1 cellular context compared by ENCODE assay signal in the genomic region with DNA sequence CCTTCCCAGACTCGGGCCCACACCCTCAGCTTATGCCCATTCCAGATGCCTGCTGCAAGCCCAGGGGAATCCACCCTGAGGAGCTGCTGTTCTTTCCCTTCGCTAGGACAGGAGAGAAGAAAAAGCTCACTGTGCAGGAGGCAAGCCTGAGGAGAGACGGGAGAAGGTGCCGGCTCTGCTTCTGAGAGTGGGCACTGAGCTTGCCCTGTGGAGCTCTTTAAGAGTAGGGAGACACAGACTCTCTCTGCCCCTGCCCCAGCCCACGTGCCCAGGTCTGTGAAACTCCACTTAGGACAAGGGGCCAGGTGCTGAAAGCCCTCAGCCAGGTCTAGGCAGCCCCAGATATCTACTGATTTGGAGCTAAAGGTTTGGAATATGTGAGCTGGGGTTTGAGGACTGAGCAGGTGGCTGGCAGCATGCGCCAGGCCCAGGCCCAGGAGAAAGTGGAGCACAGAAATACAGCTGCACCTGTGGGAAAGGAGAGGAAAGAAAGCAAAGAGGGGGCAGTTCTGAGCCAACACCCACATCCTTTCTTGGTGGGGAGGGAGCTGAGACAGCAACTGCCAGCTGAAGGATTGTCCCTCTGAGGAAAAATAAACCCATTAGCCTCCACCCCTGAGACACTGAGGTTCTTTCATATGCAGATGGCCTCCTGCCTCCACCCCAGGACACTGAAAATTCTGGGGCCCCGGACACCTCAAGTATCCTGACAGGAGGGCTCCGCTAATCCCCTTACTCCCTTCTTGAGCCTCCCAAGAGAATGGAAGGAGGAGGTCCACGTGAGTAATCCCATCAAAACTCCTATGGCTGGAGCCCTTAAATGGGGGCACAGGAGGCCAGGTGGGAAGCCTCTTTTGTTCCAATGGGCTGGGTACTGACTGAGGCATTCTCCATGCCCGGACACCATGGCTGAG.
TF ChIP-seq lines count a peak whose summit lies in the region.

No MANE protein-coding gene starts in this region.

TF ChIP-seq in H1, 55 proteins besides CTCF, POLR2A, EP300 and RAD21:
- TF ChIP-seq RXRA (IDR thresholded peaks at IDR 0.05; ENCODE audit: insufficient read depth, low read depth, low read length) (no peak), SP2 (IDR thresholded peaks at IDR 0.05; ENCODE audit: low read length) (no peak), CHD2 (IDR thresholded peaks at IDR 0.05; ENCODE audit: low read length) (no peak), JUND (IDR thresholded peaks at IDR 0.05; ENCODE audit: low read length) (no peak), BRCA1 (IDR thresholded peaks at IDR 0.05; ENCODE audit: low read depth, low read length) (no peak), CREB1 (IDR thresholded peaks at IDR 0.05) (no peak), YY1 (IDR thresholded peaks at IDR 0.05; ENCODE audit: low read depth, low read length) (no peak), RFX5 (IDR thresholded peaks at IDR 0.05; ENCODE audit: borderline replicate concordance, low read depth, low read length) (no peak), HDAC2 (IDR thresholded peaks at IDR 0.05; ENCODE audit: borderline replicate concordance in 1 of 2, low read depth in 2 of 2, low read length in 2 of 2) (0 out of 4 replicates have a peak, but pooled peaks of 1 of the 2 experiments have one; percentile 11), CBX8 (IDR thresholded peaks at IDR 0.05; ENCODE audit: borderline replicate concordance, low read depth, low read length) (no peak), SP1 (IDR thresholded peaks at IDR 0.05; ENCODE audit: low read depth, low read length) (0 out of 2 replicates have a peak, but pooled peaks have one; percentile 34), POU5F1 (IDR thresholded peaks at IDR 0.05; ENCODE audit: low read depth, low read length) (peak; percentile 69; the same call in 1 of the 2 replicates), CHD1 (IDR thresholded peaks at IDR 0.05; ENCODE audit: low read depth, low read length) (no peak), SIN3A (conservative IDR thresholded peaks at IDR 0.05 in 1 of 2, IDR thresholded peaks at IDR 0.05 in 1 of 2; ENCODE audit: low read depth in 1 of 2, low read length in 2 of 2) (0 out of 4 replicates have a peak, but pooled peaks of 1 of the 2 experiments have one; percentile 29), TCF12 (IDR thresholded peaks at IDR 0.05; ENCODE audit: low read depth, low read length) (peak; percentile 69; the same call in 1 of the 2 replicates), CEBPB (IDR thresholded peaks at IDR 0.05; ENCODE audit: low read depth, low read length) (no peak), SUZ12 (IDR thresholded peaks at IDR 0.05; ENCODE audit: low read length) (no peak), KDM4A (IDR thresholded peaks at IDR 0.05; ENCODE audit: low read depth, low read length, severe bottlenecking) (no peak), GABPA (IDR thresholded peaks at IDR 0.05; ENCODE audit: borderline replicate concordance, insufficient read depth, low read length) (no peak), SP4 (IDR thresholded peaks at IDR 0.05; ENCODE audit: low read length) (no peak), EZH2 (IDR thresholded peaks at IDR 0.05; ENCODE audit: low read depth, low read length, severe bottlenecking) (no peak), EGR1 (IDR thresholded peaks at IDR 0.05; ENCODE audit: borderline replicate concordance, low read depth, low read length) (no peak), KDM1A (IDR thresholded peaks at IDR 0.05; ENCODE audit: borderline replicate concordance, low read length) (peak; percentile 65; the same call in 1 of the 2 replicates)
- TF ChIP-seq, protein P1, sequence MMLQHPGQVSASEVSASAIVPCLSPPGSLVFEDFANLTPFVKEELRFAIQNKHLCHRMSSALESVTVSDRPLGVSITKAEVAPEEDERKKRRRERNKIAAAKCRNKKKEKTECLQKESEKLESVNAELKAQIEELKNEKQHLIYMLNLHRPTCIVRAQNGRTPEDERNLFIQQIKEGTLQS (IDR thresholded peaks at IDR 0.05; ENCODE audit: insufficient read depth, low read depth, low read length) = no peak
- TF ChIP-seq, protein P2, sequence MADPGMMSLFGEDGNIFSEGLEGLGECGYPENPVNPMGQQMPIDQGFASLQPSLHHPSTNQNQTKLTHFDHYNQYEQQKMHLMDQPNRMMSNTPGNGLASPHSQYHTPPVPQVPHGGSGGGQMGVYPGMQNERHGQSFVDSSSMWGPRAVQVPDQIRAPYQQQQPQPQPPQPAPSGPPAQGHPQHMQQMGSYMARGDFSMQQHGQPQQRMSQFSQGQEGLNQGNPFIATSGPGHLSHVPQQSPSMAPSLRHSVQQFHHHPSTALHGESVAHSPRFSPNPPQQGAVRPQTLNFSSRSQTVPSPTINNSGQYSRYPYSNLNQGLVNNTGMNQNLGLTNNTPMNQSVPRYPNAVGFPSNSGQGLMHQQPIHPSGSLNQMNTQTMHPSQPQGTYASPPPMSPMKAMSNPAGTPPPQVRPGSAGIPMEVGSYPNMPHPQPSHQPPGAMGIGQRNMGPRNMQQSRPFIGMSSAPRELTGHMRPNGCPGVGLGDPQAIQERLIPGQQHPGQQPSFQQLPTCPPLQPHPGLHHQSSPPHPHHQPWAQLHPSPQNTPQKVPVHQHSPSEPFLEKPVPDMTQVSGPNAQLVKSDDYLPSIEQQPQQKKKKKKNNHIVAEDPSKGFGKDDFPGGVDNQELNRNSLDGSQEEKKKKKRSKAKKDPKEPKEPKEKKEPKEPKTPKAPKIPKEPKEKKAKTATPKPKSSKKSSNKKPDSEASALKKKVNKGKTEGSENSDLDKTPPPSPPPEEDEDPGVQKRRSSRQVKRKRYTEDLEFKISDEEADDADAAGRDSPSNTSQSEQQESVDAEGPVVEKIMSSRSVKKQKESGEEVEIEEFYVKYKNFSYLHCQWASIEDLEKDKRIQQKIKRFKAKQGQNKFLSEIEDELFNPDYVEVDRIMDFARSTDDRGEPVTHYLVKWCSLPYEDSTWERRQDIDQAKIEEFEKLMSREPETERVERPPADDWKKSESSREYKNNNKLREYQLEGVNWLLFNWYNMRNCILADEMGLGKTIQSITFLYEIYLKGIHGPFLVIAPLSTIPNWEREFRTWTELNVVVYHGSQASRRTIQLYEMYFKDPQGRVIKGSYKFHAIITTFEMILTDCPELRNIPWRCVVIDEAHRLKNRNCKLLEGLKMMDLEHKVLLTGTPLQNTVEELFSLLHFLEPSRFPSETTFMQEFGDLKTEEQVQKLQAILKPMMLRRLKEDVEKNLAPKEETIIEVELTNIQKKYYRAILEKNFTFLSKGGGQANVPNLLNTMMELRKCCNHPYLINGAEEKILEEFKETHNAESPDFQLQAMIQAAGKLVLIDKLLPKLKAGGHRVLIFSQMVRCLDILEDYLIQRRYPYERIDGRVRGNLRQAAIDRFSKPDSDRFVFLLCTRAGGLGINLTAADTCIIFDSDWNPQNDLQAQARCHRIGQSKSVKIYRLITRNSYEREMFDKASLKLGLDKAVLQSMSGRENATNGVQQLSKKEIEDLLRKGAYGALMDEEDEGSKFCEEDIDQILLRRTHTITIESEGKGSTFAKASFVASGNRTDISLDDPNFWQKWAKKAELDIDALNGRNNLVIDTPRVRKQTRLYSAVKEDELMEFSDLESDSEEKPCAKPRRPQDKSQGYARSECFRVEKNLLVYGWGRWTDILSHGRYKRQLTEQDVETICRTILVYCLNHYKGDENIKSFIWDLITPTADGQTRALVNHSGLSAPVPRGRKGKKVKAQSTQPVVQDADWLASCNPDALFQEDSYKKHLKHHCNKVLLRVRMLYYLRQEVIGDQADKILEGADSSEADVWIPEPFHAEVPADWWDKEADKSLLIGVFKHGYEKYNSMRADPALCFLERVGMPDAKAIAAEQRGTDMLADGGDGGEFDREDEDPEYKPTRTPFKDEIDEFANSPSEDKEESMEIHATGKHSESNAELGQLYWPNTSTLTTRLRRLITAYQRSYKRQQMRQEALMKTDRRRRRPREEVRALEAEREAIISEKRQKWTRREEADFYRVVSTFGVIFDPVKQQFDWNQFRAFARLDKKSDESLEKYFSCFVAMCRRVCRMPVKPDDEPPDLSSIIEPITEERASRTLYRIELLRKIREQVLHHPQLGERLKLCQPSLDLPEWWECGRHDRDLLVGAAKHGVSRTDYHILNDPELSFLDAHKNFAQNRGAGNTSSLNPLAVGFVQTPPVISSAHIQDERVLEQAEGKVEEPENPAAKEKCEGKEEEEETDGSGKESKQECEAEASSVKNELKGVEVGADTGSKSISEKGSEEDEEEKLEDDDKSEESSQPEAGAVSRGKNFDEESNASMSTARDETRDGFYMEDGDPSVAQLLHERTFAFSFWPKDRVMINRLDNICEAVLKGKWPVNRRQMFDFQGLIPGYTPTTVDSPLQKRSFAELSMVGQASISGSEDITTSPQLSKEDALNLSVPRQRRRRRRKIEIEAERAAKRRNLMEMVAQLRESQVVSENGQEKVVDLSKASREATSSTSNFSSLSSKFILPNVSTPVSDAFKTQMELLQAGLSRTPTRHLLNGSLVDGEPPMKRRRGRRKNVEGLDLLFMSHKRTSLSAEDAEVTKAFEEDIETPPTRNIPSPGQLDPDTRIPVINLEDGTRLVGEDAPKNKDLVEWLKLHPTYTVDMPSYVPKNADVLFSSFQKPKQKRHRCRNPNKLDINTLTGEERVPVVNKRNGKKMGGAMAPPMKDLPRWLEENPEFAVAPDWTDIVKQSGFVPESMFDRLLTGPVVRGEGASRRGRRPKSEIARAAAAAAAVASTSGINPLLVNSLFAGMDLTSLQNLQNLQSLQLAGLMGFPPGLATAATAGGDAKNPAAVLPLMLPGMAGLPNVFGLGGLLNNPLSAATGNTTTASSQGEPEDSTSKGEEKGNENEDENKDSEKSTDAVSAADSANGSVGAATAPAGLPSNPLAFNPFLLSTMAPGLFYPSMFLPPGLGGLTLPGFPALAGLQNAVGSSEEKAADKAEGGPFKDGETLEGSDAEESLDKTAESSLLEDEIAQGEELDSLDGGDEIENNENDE (IDR thresholded peaks at IDR 0.05; ENCODE audit: insufficient replicate concordance, low read length) = no peak
